Comparison of ENCODE assay signal across 23 cellular contexts in the genomic region with DNA sequence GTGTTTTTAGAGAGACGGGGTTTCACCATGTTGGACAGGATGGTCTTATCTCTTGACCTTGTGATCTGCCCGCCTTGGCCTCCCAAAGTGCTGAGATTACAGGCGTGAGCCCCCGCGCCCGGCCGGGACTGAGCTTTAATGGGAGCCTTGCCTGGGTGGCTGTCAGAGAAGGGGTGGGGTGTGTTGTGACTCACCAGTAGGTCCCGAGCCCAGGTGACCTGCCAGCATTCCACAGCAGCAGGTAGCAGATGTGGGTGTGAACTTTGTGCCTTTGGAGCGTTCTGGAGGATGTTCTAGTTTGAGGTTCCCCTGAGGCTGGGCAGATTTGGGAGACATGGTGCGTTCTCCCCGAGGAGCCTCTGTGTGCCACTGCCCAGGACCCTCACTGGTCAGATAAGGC. TPM values are rescaled to one million over a fixed set of nuclear protein-coding genes. Genes with fewer than 3 reads are reported as not detected.
DNase-seq lines count a peak whose midpoint lies in the region; ATAC-seq, FAIRE-seq and TF ChIP-seq lines count a peak whose summit lies in the region.
"Had no signal": no experiment of that assay in that cellular context is flagged by ENCODE, and none has a peak within 500 bp of the region (broad histone marks: within the 10 kb centered on the region; RNA-seq: fewer than 3 reads in every experiment).

No MANE protein-coding gene starts in this region.

- RAD21 ChIA-PET in HCT116 (lab: Charles Lee; ENCODE audit: low non-redundant PET in 1 of 2, low total read pairs in 2 of 2, uncharacterized antibody in 2 of 2, unreplicated experiment in 2 of 2), result no interaction called here

- peak; percentile 62 for ATAC-seq in HCT116
- ATAC-seq in pancreas, result peak; percentile 36 to 72 (median 50)
- ATAC-seq: left lobe of liver had no signal

- no peak for DNase-seq in HCT116 (ENCODE audit: low read depth, low spot score)
- DNase-seq in Peyer's patch, result peak in 2 of 3 donors; percentile 79 to 85
- DNase-seq in pancreas, result peak in 2 of 6 donors; percentile 42 to 51
- no peak for DNase-seq in SIG-M5 treated with dmso at 0.1 percent for 504 hours (lab: John Stamatoyannopoulos, UW; ENCODE audit: unreplicated experiment)
- no peak for DNase-seq in OCI-M1 (lab: John Stamatoyannopoulos, UW)
- DNase-seq in D341Med (ENCODE audit: low spot score), result no peak
- DNase-seq in activated CD8-positive, alpha-beta memory T cell treated with anti-CD3 and anti-CD28 coated beads, Interleukin-2, amount 50 U/mL, for 48 hours, result no peak
- DNase-seq: activated CD4-positive, alpha-beta T cell treated with anti-CD3 and anti-CD28 coated beads, Interleukin-2, amount 50 U/mL, for 1 hour; activated CD8-positive, alpha-beta memory T cell treated with anti-CD3 and anti-CD28 coated beads, Interleukin-2, amount 50 U/mL, for 4 hours; activated gamma-delta T cell treated with Interleukin-2 at 50 U/mL for 16 hours; amygdala; CD8-positive, alpha-beta memory T cell; central memory CD4-positive, alpha-beta T cell; HCEC 1CT; midbrain; NCI-H1436 treated with DMSO at 0.1 percent for 48 hours; NCI-H69; SHP77 treated with DMSO at 0.1 percent for 48 hours; stimulated activated CD4-positive, alpha-beta T cell treated with anti-CD3 and anti-CD28 coated beads, Interleukin-1b, Interleukin-23, amount 100 ng/mL, for 48 hours; stimulated activated naive CD4-positive, alpha-beta T cell; tibial artery had no signal

- H3K27ac ChIP-seq in HCT116 (ENCODE audit: low read depth, low read length) (no peak overlapping the region), Peyer's patch (peak overlapping the region in 2 of 4 donors; percentile 60 to 67), esophagus (ENCODE audit: low read depth in 2 of 2, low read length in 1 of 2) (peak overlapping the region; percentile 7 to 53), pancreas (no peak overlapping the region)
- H3K27ac ChIP-seq: tibial artery had no signal

- no peak overlapping the region for H3K4me3 ChIP-seq in HCT116 (replicated peaks in 1 of 2; ENCODE audit: low read depth in 1 of 2, low read length in 2 of 2)
- H3K4me3 ChIP-seq in Peyer's patch, result no peak overlapping the region
- no peak overlapping the region for H3K4me3 ChIP-seq in esophagus (ENCODE audit: low read depth in 1 of 2, low read length in 2 of 2)
- no peak overlapping the region for H3K4me3 ChIP-seq in pancreas
- H3K4me3 ChIP-seq: tibial artery had no signal

- no peak overlapping the region for H3K9ac ChIP-seq in HCT116 (ENCODE audit: low read length)

- H3K36me3 ChIP-seq in HCT116 (ENCODE audit: control insufficient read depth in 1 of 2, insufficient read depth in 2 of 2, low read length in 2 of 2) (peaks cover 42 to 65% of the 10 kb centered on the region in 2 experiments), Peyer's patch (peaks cover 0 to 97% (median 4%) of the 10 kb centered on the region in 3 donors), esophagus (ENCODE audit: control insufficient read depth in 2 of 2, insufficient read depth in 2 of 2, low read length in 1 of 2) (peaks cover 26 to 72% of the 10 kb centered on the region in 2 donors), pancreas (peaks cover 14 to 62% (median 35%) of the 10 kb centered on the region in 3 donors)

- peaks cover 5 to 34% of the 10 kb centered on the region in 2 experiments; a peak in 3 of 4 replicates for H3K4me1 ChIP-seq in HCT116 (ENCODE audit: control insufficient read depth in 1 of 2, insufficient read depth in 2 of 2, low read length in 2 of 2)
- H3K4me1 ChIP-seq in Peyer's patch, result peaks cover 0 to 37% (median 0%) of the 10 kb centered on the region in 4 donors
- H3K4me1 ChIP-seq in esophagus (ENCODE audit: control insufficient read depth in 2 of 2, insufficient read depth in 2 of 2, low read length in 1 of 2), result peaks cover 0 to 11% of the 10 kb centered on the region in 2 donors
- H3K4me1 ChIP-seq in pancreas, result no peaks in the 10 kb centered on the region

- H3K9me2 ChIP-seq in HCT116 (ENCODE audit: insufficient read depth), result no peaks in the 10 kb centered on the region

- TF ChIP-seq CTCF in HCT116 (IDR thresholded peaks at IDR 0.05 in 2 of 3, conservative IDR thresholded peaks at IDR 0.05 in 1 of 3; ENCODE audit: borderline replicate concordance in 1 of 3, insufficient read depth in 1 of 3, low read depth in 2 of 3, low read length in 2 of 3) (no peak), Peyer's patch (IDR thresholded peaks at IDR 0.05) (no peak), pancreas (IDR thresholded peaks at IDR 0.05) (no peak)

- no peaks in the 10 kb centered on the region for H3K27me3 ChIP-seq in HCT116 (ENCODE audit: insufficient read depth, low read length)
- no peaks in the 10 kb centered on the region for H3K27me3 ChIP-seq in Peyer's patch
- no peaks in the 10 kb centered on the region for H3K27me3 ChIP-seq in esophagus (ENCODE audit: control insufficient read depth in 1 of 2, insufficient read depth in 2 of 2, low read length in 2 of 2)
- H3K27me3 ChIP-seq in pancreas, result no peaks in the 10 kb centered on the region
- H3K27me3 ChIP-seq: tibial artery had no signal

- intact Hi-C loops in HCT116 (cut with micrococcal nuclease), result no loop called here
- intact Hi-C loops in pancreas (cut with DNase I), result no loop called here

- no peak for FAIRE-seq in pancreas (lab: Jason Lieb, UNC)

- H3K79me2 ChIP-seq in HCT116 (ENCODE audit: insufficient read depth, low read length), result peaks cover 99% of the 10 kb centered on the region

- H3K9me3 ChIP-seq in HCT116 (ENCODE audit: control insufficient read depth in 1 of 2, insufficient read depth in 1 of 2, low read depth in 1 of 2, low read length in 2 of 2) (no peaks in the 10 kb centered on the region), Peyer's patch (no peaks in the 10 kb centered on the region), esophagus (ENCODE audit: control insufficient read depth in 2 of 2, insufficient read depth in 1 of 2, low read depth in 1 of 2, low read length in 1 of 2) (peaks cover 0 to 3% of the 10 kb centered on the region in 2 donors), pancreas (no peaks in the 10 kb centered on the region)
- H3K9me3 ChIP-seq: tibial artery had no signal

- no peak for TF ChIP-seq POLR2A in HCT116 (IDR thresholded peaks at IDR 0.05; ENCODE audit: borderline replicate concordance, extremely low read depth, insufficient read depth, insufficient read length)
- peak in 1 of 2 donors; percentile 12 for TF ChIP-seq POLR2A in Peyer's patch (IDR thresholded peaks at IDR 0.05)

- no TSS peak for BruUV-seq in HCT116 (replicated peaks; lab: Mats Ljungman, UMichigan)

- WGBS in esophagus, 2 donors, result 55 to 61% methylated on average over 11 of the region's 11 CpGs
- 37 to 46% methylated on average over 11 of the region's 11 CpGs for WGBS in pancreas, 2 donors

- H4K20me1 ChIP-seq in HCT116 (ENCODE audit: insufficient read depth), result peaks cover 7% of the 10 kb centered on the region; the same call in 1 of the 2 replicates

- POLR2A ChIA-PET in HCT116 (lab: Charles Lee), result no interaction called here

- H3K4me2 ChIP-seq in HCT116 (ENCODE audit: low read length), result no peak overlapping the region; the same call in 1 of the 2 replicates

- TF ChIP-seq RAD21 in HCT116 (IDR thresholded peaks at IDR 0.05; ENCODE audit: low read depth), result no peak

- CTCF ChIA-PET in HCT116 (lab: Charles Lee), result no interaction called here

- H2AFZ ChIP-seq in HCT116 (ENCODE audit: low read depth, low read length, poor library complexity, severe bottlenecking), result no peak overlapping the region

TF ChIP-seq in HCT116, 20 proteins besides CTCF, POLR2A, EP300 and RAD21:
- TF ChIP-seq MAX (IDR thresholded peaks at IDR 0.05) (no peak), ZFX (IDR thresholded peaks at IDR 0.05) (no peak), EGR1 (IDR thresholded peaks at IDR 0.05; ENCODE audit: low read depth) (no peak), EZH2phosphoT487 (IDR thresholded peaks at IDR 0.05; ENCODE audit: borderline replicate concordance) (no peak), CEBPB (IDR thresholded peaks at IDR 0.05; ENCODE audit: low read depth) (no peak), FOSL1 (IDR thresholded peaks at IDR 0.05; ENCODE audit: low read depth) (no peak), SIN3A (IDR thresholded peaks at IDR 0.05; ENCODE audit: low read depth) (no peak)
- TF ChIP-seq, protein P1, sequence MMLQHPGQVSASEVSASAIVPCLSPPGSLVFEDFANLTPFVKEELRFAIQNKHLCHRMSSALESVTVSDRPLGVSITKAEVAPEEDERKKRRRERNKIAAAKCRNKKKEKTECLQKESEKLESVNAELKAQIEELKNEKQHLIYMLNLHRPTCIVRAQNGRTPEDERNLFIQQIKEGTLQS (IDR thresholded peaks at IDR 0.05), result no peak

RNA-seq across cellular contexts. Expression of gene EPN1, which starts 7.1 kb away (rescaled TPM):
- total RNA-seq in HCT116 (2021; ENCODE audit: unreplicated experiment), result 122 TPM
- polyA plus RNA-seq in HCT116 (2012), result 99.3 and 119 TPM in 2 replicates
- 100 to 1,000 TPM; 120 to 241 (median 163) TPM for total RNA-seq in Peyer's patch
- polyA plus RNA-seq in esophagus, result 10 to 100 TPM; 79.1 to 83.0 TPM
- total RNA-seq in pancreas, result 100 to 1,000 TPM in 1 of 6 donors, 10 to 100 TPM in 5; 64.9 to 102 (median 84.6) TPM
- 10 to 100 TPM; 38.4 to 76.8 TPM for polyA plus RNA-seq in pancreas

RNA-seq across cellular contexts. Expression of gene U2AF2, which starts 13.1 kb away (rescaled TPM):
- total RNA-seq in HCT116 (2021; ENCODE audit: unreplicated experiment) (259 TPM), Peyer's patch (100 to 1,000 TPM; 132 to 292 (median 159) TPM), pancreas (10 to 100 TPM; 38.4 to 97.0 (median 58.8) TPM)
- polyA plus RNA-seq in HCT116 (2012), result 199 and 201 TPM in 2 replicates
- polyA plus RNA-seq in esophagus (100 to 1,000 TPM; 110 to 120 TPM), pancreas (100 to 1,000 TPM in 1 of 2 donors, 10 to 100 TPM in 1; 74.8 to 113 TPM)

RNA-seq across cellular contexts. Expression of gene CCDC106, which starts 19.9 kb away (rescaled TPM):
- total RNA-seq in HCT116 (2021; ENCODE audit: unreplicated experiment), result 1.0 TPM
- polyA plus RNA-seq in HCT116 (2012), result 0.56 and 0.70 TPM in 2 replicates
- total RNA-seq in Peyer's patch, result 10 to 100 TPM in 3 of 4 donors, 1 to 10 TPM in 1; 8.1 to 17.4 (median 14.0) TPM
- 1 to 10 TPM; 5.6 to 9.1 TPM for polyA plus RNA-seq in esophagus
- 1 to 10 TPM; 3.2 to 6.2 (median 5.0) TPM for total RNA-seq in pancreas
- 10 to 100 TPM; 20.7 to 22.8 TPM for polyA plus RNA-seq in pancreas

RNA-seq across cellular contexts. Expression of gene ZNF581, which starts 24.5 kb away (rescaled TPM):
- 44.4 TPM for total RNA-seq in HCT116 (2021; ENCODE audit: unreplicated experiment)
- 47.8 and 48.2 TPM in 2 replicates for polyA plus RNA-seq in HCT116 (2012)
- 10 to 100 TPM in 3 of 4 donors, 1 to 10 TPM in 1; 7.7 to 28.9 (median 14.1) TPM for total RNA-seq in Peyer's patch
- polyA plus RNA-seq in esophagus, result 10 to 100 TPM; 10.3 to 16.6 TPM
- total RNA-seq in pancreas, result 10 to 100 TPM; 12.9 to 23.2 (median 16.9) TPM
- polyA plus RNA-seq in pancreas, result 10 to 100 TPM; 13.8 to 16.6 TPM

RNA-seq across cellular contexts. Expression of gene ZNF580, which starts 27.2 kb away (rescaled TPM):
- total RNA-seq in HCT116 (2021; ENCODE audit: unreplicated experiment) (36.7 TPM), Peyer's patch (10 to 100 TPM; 12.3 to 38.4 (median 25.2) TPM), pancreas (10 to 100 TPM; 12.7 to 24.3 (median 17.6) TPM)
- polyA plus RNA-seq in HCT116 (2012), result 37.1 and 47.1 TPM in 2 replicates
- polyA plus RNA-seq in esophagus (10 to 100 TPM; 12.8 to 14.2 TPM), pancreas (10 to 100 TPM; 35.0 to 40.5 TPM)

Comparison
In these comparisons a context has a peak if more than half of its experiments do, and no peak if none do; other contexts are left out.
1. DNase-seq: peak in Peyer's patch (2 of 3); none in HCT116 (single experiment), SIG-M5 treated with dmso at 0.1 percent for 504 hours (single experiment), OCI-M1 (single experiment), D341Med (single experiment) and activated CD8-positive, alpha-beta memory T cell treated with anti-CD3 and anti-CD28 coated beads, Interleukin-2, amount 50 U/mL, for 48 hours (single experiment).
2. H3K27ac ChIP-seq: peak in esophagus (2 of 2); none in HCT116 (single experiment) and pancreas (0 of 4).